Comparison of ENCODE assay signal across 12 cellular contexts in the genomic region with DNA sequence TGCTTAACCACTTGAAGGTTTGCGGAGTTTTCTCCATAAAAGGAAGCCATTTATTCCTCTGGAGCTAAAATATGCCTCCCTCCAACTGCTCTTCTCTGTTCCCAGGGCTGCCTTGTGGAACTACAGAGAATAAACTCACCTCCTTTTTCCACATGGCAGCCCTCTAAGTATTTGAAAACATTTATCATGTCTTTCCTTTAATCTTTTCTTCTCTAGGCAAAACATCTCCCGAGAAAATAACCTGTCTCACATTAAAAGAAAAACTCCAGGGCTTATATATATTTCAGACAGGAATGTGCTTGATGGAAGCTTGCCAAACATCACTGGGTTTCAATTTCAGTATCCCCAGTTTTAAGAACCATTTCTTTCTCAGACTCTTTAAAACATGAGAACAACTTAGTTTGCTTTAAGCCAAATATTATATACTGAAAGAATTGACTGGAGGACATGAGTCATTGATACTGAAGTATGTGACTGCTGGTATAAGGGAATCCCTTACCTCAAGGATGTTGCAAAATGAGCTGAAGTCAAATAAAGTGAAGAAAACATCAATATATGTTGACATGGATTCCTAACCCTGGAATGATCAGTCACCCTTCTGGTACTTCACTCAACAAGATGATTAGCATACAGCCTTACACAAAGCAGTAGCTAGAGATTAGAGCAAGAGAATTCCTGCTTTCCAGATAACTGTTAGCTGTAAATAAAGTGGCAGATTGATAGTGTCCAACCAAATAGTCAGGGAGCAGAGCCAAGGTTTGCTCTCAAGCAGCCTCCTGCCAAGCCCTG.
DNase-seq lines count a peak whose midpoint lies in the region; ATAC-seq and TF ChIP-seq lines count a peak whose summit lies in the region.
"Had no signal": no experiment of that assay in that cellular context is flagged by ENCODE, and none has a peak within 500 bp of the region (broad histone marks: within the 10 kb centered on the region; RNA-seq: fewer than 3 reads in every experiment).

No MANE protein-coding gene starts in this region.

- no peaks in the 10 kb centered on the region for H3K9me2 ChIP-seq in PC-9 (ENCODE audit: insufficient read depth)

- H4K20me1 ChIP-seq in PC-9 (ENCODE audit: insufficient read depth): no peaks in the 10 kb centered on the region

- no peak overlapping the region for H3K4me3 Mint-ChIP-seq in activated CD4-positive, alpha-beta memory T cell treated with anti-CD3 and anti-CD28 coated beads, Interleukin-2, amount 10 ng/mL, durations not matched to agents 7 days and 5 days
- H3K4me3 Mint-ChIP-seq: activated T-cell treated with anti-CD3 and anti-CD28 coated beads, Interleukin-2, amount 50 U/mL, for 4 hours; effector memory CD8-positive, alpha-beta T cell had no signal

- no peaks in the 10 kb centered on the region for H3K36me3 Mint-ChIP-seq in activated CD4-positive, alpha-beta memory T cell treated with anti-CD3 and anti-CD28 coated beads, Interleukin-2, amount 10 ng/mL, durations not matched to agents 7 days and 5 days (ENCODE audit: low read depth)

- TF ChIP-seq EP300 in esophagus muscularis mucosa (IDR thresholded peaks at IDR 0.05): no peak

- ATAC-seq in GM21786 (IDR thresholded peaks at IDR 0.05; ENCODE audit: unreplicated experiment): no peak
- ATAC-seq: activated T-cell treated with anti-CD3 and anti-CD28 coated beads, Interleukin-2, amount 50 U/mL, for 4 hours; effector memory CD8-positive, alpha-beta T cell had no signal

- H3K36me3 ChIP-seq in PC-9 (ENCODE audit: low read depth) (no peaks in the 10 kb centered on the region), esophagus muscularis mucosa (no peaks in the 10 kb centered on the region)

- no peak for TF ChIP-seq POLR2A in esophagus muscularis mucosa (IDR thresholded peaks at IDR 0.05; ENCODE audit: low read depth)

- POLR2A ChIA-PET in PC-9 (lab: Charles Lee; ENCODE audit: unreplicated experiment): no interaction called here
- POLR2A ChIA-PET in activated CD4-positive, alpha-beta memory T cell treated with anti-CD3 and anti-CD28 coated beads, Interleukin-2, amount 10 ng/mL, durations not matched to agents 7 days and 5 days (lab: Charles Lee): no interaction called here

- peaks cover 6% of the 10 kb centered on the region for H3K9me3 Mint-ChIP-seq in activated CD4-positive, alpha-beta memory T cell treated with anti-CD3 and anti-CD28 coated beads, Interleukin-2, amount 10 ng/mL, durations not matched to agents 7 days and 5 days
- H3K9me3 Mint-ChIP-seq: effector memory CD8-positive, alpha-beta T cell had no signal

- WGBS in esophagus muscularis mucosa: 35% methylated on average over 2 of the region's 2 CpGs

- H3K4me1 Mint-ChIP-seq in activated CD4-positive, alpha-beta memory T cell treated with anti-CD3 and anti-CD28 coated beads, Interleukin-2, amount 10 ng/mL, durations not matched to agents 7 days and 5 days: no peaks in the 10 kb centered on the region

- TF ChIP-seq CTCF in PC-9 (conservative IDR thresholded peaks at IDR 0.05) (no peak), esophagus muscularis mucosa (IDR thresholded peaks at IDR 0.05) (no peak)

- H3K79me2 ChIP-seq in PC-9 (ENCODE audit: low read depth): 0 out of 2 replicates have a peak, but pooled peaks cover 5% of the 10 kb centered on the region

- H3K4me1 ChIP-seq in PC-9 (replicated peaks; ENCODE audit: insufficient read depth): peaks cover 26% of the 10 kb centered on the region
- H3K4me1 ChIP-seq in esophagus muscularis mucosa: peaks cover 7 to 33% (median 25%) of the 10 kb centered on the region in 4 donors

- peak; percentile 89 for DNase-seq in EH (ENCODE audit: low read depth)
- peak in 1 of 2 experiments; percentile 94 for DNase-seq in PC-9
- no peak for DNase-seq in esophagus muscularis mucosa (ENCODE audit: extremely low spot score)
- peak; percentile 80 for DNase-seq in non-pigmented ciliary epithelial cell (ENCODE audit: low read depth)
- no peak for DNase-seq in activated CD4-positive, alpha-beta memory T cell treated with anti-CD3 and anti-CD28 coated beads, Interleukin-2, amount 10 ng/mL, durations not matched to agents 7 days and 5 days
- DNase-seq in stimulated activated CD4-positive, alpha-beta T cell treated with anti-CD3 and anti-CD28 coated beads, Interleukin-4, amount 100 ng/mL, for 4 hours: no peak
- DNase-seq in GDM1 (lab: John Stamatoyannopoulos, UW): no peak
- DNase-seq: activated T-cell treated with anti-CD3 and anti-CD28 coated beads, Interleukin-2, amount 50 U/mL, for 4 hours; effector memory CD8-positive, alpha-beta T cell; retina; stimulated activated CD8-positive, alpha-beta memory T cell treated with anti-CD3 and anti-CD28 coated beads, Interleukin-4, amount 100 ng/mL, for 48 hours had no signal

- no peaks in the 10 kb centered on the region for H3K27me3 ChIP-seq in PC-9 (ENCODE audit: insufficient read depth, low read depth)
- H3K27me3 ChIP-seq in esophagus muscularis mucosa: no peaks in the 10 kb centered on the region

- BruUV-seq in PC-9 (replicated peaks; lab: Mats Ljungman, UMichigan): no TSS peak

- H3K27me3 Mint-ChIP-seq in activated CD4-positive, alpha-beta memory T cell treated with anti-CD3 and anti-CD28 coated beads, Interleukin-2, amount 10 ng/mL, durations not matched to agents 7 days and 5 days: peaks cover 15% of the 10 kb centered on the region

- no peak overlapping the region for H2AFZ ChIP-seq in PC-9

- CTCF ChIA-PET in PC-9 (lab: Charles Lee): no interaction called here
- CTCF ChIA-PET in activated CD4-positive, alpha-beta memory T cell treated with anti-CD3 and anti-CD28 coated beads, Interleukin-2, amount 10 ng/mL, durations not matched to agents 7 days and 5 days (lab: Charles Lee): interaction anchor here (0.7 to 1.0 kb wide), 3 partner anchors 9 to 426 kb away, joined by 3 read pairs; no protein-coding TSS in a partner anchor

- H3K27ac Mint-ChIP-seq in activated CD4-positive, alpha-beta memory T cell treated with anti-CD3 and anti-CD28 coated beads, Interleukin-2, amount 10 ng/mL, durations not matched to agents 7 days and 5 days: no peak overlapping the region
- H3K27ac Mint-ChIP-seq: effector memory CD8-positive, alpha-beta T cell had no signal

- peaks cover 25% of the 10 kb centered on the region for H3F3A ChIP-seq in PC-9 (ENCODE audit: insufficient read depth, low read depth)

- H3K4me2 ChIP-seq in PC-9: peak overlapping the region; percentile 41

- H3K9me3 ChIP-seq in PC-9 (ENCODE audit: insufficient read depth, low read depth): no peaks in the 10 kb centered on the region
- no peaks in the 10 kb centered on the region for H3K9me3 ChIP-seq in esophagus muscularis mucosa

- H3K4me3 ChIP-seq in PC-9 (no peak overlapping the region), esophagus muscularis mucosa (no peak overlapping the region)

- intact Hi-C loops in PC-9 (cut with micrococcal nuclease; ENCODE audit: unreplicated experiment) (no loop called here), esophagus muscularis mucosa (cut with DNase I) (no loop called here)

- H3K27ac ChIP-seq in PC-9 (peak overlapping the region; percentile 76), esophagus muscularis mucosa (replicated peaks in 1 of 4) (peak overlapping the region; percentile 61 to 66 (median 63))

Comparison
In these comparisons a context has a peak if more than half of its experiments do, and no peak if none do; other contexts are left out.
1. DNase-seq: peak in EH (single experiment) and non-pigmented ciliary epithelial cell (single experiment); none in esophagus muscularis mucosa (single experiment), activated CD4-positive, alpha-beta memory T cell treated with anti-CD3 and anti-CD28 coated beads, Interleukin-2, amount 10 ng/mL, durations not matched to agents 7 days and 5 days (single experiment), stimulated activated CD4-positive, alpha-beta T cell treated with anti-CD3 and anti-CD28 coated beads, Interleukin-4, amount 100 ng/mL, for 4 hours (0 of 2) and GDM1 (single experiment).